1 cellular context compared by ENCODE assay signal in the genomic region with DNA sequence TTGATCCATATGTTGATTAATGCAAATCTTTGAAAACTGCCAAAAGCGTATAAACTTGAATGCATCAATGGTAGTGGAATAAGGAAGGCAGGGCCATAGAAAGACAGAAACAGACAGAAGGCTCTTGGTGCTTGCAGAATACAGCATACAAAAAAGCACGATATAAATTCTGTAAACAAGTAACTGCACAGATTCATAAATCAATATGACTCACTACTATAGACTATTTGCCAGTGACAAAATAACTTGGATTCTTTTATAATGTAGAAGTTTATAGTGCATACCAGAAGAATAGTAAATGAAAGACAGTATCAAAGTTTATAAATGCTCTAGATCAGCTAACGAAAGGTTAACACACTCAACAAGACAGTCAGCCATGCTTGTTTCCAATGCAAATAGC.
TF ChIP-seq lines count a peak whose summit lies in the region.

No MANE protein-coding gene starts in this region.

TF ChIP-seq in SK-N-SH, 30 proteins besides CTCF, POLR2A, EP300 and RAD21 (continued from another document):
- TF ChIP-seq, protein P1, sequence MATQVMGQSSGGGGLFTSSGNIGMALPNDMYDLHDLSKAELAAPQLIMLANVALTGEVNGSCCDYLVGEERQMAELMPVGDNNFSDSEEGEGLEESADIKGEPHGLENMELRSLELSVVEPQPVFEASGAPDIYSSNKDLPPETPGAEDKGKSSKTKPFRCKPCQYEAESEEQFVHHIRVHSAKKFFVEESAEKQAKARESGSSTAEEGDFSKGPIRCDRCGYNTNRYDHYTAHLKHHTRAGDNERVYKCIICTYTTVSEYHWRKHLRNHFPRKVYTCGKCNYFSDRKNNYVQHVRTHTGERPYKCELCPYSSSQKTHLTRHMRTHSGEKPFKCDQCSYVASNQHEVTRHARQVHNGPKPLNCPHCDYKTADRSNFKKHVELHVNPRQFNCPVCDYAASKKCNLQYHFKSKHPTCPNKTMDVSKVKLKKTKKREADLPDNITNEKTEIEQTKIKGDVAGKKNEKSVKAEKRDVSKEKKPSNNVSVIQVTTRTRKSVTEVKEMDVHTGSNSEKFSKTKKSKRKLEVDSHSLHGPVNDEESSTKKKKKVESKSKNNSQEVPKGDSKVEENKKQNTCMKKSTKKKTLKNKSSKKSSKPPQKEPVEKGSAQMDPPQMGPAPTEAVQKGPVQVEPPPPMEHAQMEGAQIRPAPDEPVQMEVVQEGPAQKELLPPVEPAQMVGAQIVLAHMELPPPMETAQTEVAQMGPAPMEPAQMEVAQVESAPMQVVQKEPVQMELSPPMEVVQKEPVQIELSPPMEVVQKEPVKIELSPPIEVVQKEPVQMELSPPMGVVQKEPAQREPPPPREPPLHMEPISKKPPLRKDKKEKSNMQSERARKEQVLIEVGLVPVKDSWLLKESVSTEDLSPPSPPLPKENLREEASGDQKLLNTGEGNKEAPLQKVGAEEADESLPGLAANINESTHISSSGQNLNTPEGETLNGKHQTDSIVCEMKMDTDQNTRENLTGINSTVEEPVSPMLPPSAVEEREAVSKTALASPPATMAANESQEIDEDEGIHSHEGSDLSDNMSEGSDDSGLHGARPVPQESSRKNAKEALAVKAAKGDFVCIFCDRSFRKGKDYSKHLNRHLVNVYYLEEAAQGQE (IDR thresholded peaks at IDR 0.05; ENCODE audit: low read depth, low read length): no peak
